1 cellular context compared by ENCODE assay signal in genomic region chr21:33542640-33543504, GRCh38.
TF ChIP-seq lines count a peak whose summit lies in the region.

TSS of gene SON (plus strand) at chr21:33543038. CDS start at chr21:33543093, 55 bp downstream.

TF ChIP-seq in HepG2, 621 proteins besides CTCF, POLR2A, EP300 and RAD21 (continued from another document and continues in another):
- TF ChIP-seq E2F1 (CRISPR knock-in tag; IDR thresholded peaks at IDR 0.05): peak; percentile 66; the same call in 1 of the 2 replicates
- TF ChIP-seq ZNF569 (CRISPR knock-in tag; IDR thresholded peaks at IDR 0.05; ENCODE audit: borderline replicate concordance): no peak
- TF ChIP-seq KDM5A (IDR thresholded peaks at IDR 0.05; ENCODE audit: borderline replicate concordance, low read length): no peak; the same call in 1 of the 2 replicates
- no peak for TF ChIP-seq ZNF333 (CRISPR knock-in tag; IDR thresholded peaks at IDR 0.05; ENCODE audit: borderline replicate concordance)
- no peak for TF ChIP-seq CEBPB (IDR thresholded peaks at IDR 0.05; ENCODE audit: borderline replicate concordance, low read depth, low read length)
- no peak for TF ChIP-seq MBNL3 (CRISPR knock-in tag; conservative IDR thresholded peaks at IDR 0.05)
- TF ChIP-seq NPAS2 (CRISPR knock-in tag; IDR thresholded peaks at IDR 0.05; ENCODE audit: borderline replicate concordance): no peak
- TF ChIP-seq IRF2 (CRISPR knock-in tag; IDR thresholded peaks at IDR 0.05): peak; percentile 56; the same call in 1 of the 2 replicates
- peak; percentile 47; the same call in 1 of the 2 replicates for TF ChIP-seq FOXK1 (CRISPR knock-in tag; IDR thresholded peaks at IDR 0.05; ENCODE audit: borderline replicate concordance, low read depth)
- no peak for TF ChIP-seq ZNF460 (CRISPR knock-in tag; IDR thresholded peaks at IDR 0.05; ENCODE audit: borderline replicate concordance)
- peak; percentile 63; the same call in 1 of the 2 replicates for TF ChIP-seq POLR2AphosphoS2 (IDR thresholded peaks at IDR 0.05; ENCODE audit: low read depth, low read length)
- TF ChIP-seq U2AF1 (optimal IDR thresholded peaks at IDR 0.05; ENCODE audit: low read depth, low read length): no peak
- peak; percentile 96 for TF ChIP-seq ZHX1 (CRISPR knock-in tag; IDR thresholded peaks at IDR 0.05; ENCODE audit: low read depth)
- no peak for TF ChIP-seq NFIB (CRISPR knock-in tag; IDR thresholded peaks at IDR 0.05; ENCODE audit: borderline replicate concordance)
- no peak for TF ChIP-seq KAT7 (CRISPR knock-in tag; IDR thresholded peaks at IDR 0.05; ENCODE audit: borderline replicate concordance)
- peak; percentile 27 for TF ChIP-seq ARID4A (CRISPR knock-in tag; IDR thresholded peaks at IDR 0.05; ENCODE audit: borderline replicate concordance)
- TF ChIP-seq ZNF441 (CRISPR knock-in tag; IDR thresholded peaks at IDR 0.05; ENCODE audit: borderline replicate concordance): 0 out of 2 replicates have a peak, but pooled peaks have one; percentile 12
- peak; percentile 22; the same call in 1 of the 2 replicates for TF ChIP-seq ZNF770 (CRISPR knock-in tag; IDR thresholded peaks at IDR 0.05)
- no peak for TF ChIP-seq PPARG (CRISPR knock-in tag; conservative IDR thresholded peaks at IDR 0.05)
- no peak for TF ChIP-seq ZNF616 (CRISPR knock-in tag; IDR thresholded peaks at IDR 0.05; ENCODE audit: low read depth)
- TF ChIP-seq ZSCAN9 (CRISPR knock-in tag; IDR thresholded peaks at IDR 0.05; ENCODE audit: borderline replicate concordance): no peak
- no peak for TF ChIP-seq ZNF776 (CRISPR knock-in tag; IDR thresholded peaks at IDR 0.05)
- no peak for TF ChIP-seq ZNF251 (CRISPR knock-in tag; IDR thresholded peaks at IDR 0.05)
- TF ChIP-seq ZNF317 (CRISPR knock-in tag; IDR thresholded peaks at IDR 0.05): no peak
- TF ChIP-seq ARID2 (CRISPR knock-in tag; IDR thresholded peaks at IDR 0.05; ENCODE audit: borderline replicate concordance): no peak
- TF ChIP-seq RXRB (CRISPR knock-in tag; IDR thresholded peaks at IDR 0.05; ENCODE audit: borderline replicate concordance): peak; percentile 11; the same call in 1 of the 2 replicates
- no peak for TF ChIP-seq ZNF83 (CRISPR knock-in tag; IDR thresholded peaks at IDR 0.05; ENCODE audit: borderline replicate concordance)
- TF ChIP-seq ARNT (IDR thresholded peaks at IDR 0.05): no peak
- peak; percentile 96 for TF ChIP-seq ZFX (CRISPR knock-in tag; IDR thresholded peaks at IDR 0.05; ENCODE audit: low read depth)
- TF ChIP-seq SNAPC5 (CRISPR knock-in tag; IDR thresholded peaks at IDR 0.05; ENCODE audit: borderline replicate concordance): no peak
- no peak for TF ChIP-seq ZNF678 (CRISPR knock-in tag; IDR thresholded peaks at IDR 0.05)
- no peak for TF ChIP-seq ZBTB34 (CRISPR knock-in tag; IDR thresholded peaks at IDR 0.05)
- TF ChIP-seq ZBTB33 (CRISPR knock-in tag; IDR thresholded peaks at IDR 0.05): 0 out of 2 replicates have a peak, but pooled peaks have one; percentile 17
- TF ChIP-seq SRSF4 (IDR thresholded peaks at IDR 0.05; ENCODE audit: low read depth, low read length, poor library complexity, severe bottlenecking): no peak
- no peak for TF ChIP-seq AHDC1 (CRISPR knock-in tag; IDR thresholded peaks at IDR 0.05; ENCODE audit: borderline replicate concordance)
- no peak for TF ChIP-seq DNMT1 (CRISPR knock-in tag; IDR thresholded peaks at IDR 0.05)
- 0 out of 2 replicates have a peak, but pooled peaks have one; percentile 16 for TF ChIP-seq ZNF564 (CRISPR knock-in tag; IDR thresholded peaks at IDR 0.05)
- no peak for TF ChIP-seq CSRNP2 (CRISPR knock-in tag; conservative IDR thresholded peaks at IDR 0.05; ENCODE audit: low read depth)
- TF ChIP-seq DR1 (CRISPR knock-in tag; IDR thresholded peaks at IDR 0.05): peak; percentile 50; the same call in 1 of the 2 replicates
